31 cellular contexts compared by ENCODE assay signal in genomic region chr17:82028246-82028645, GRCh38.
"Had no signal": no experiment of that assay in that cellular context is flagged by ENCODE, and none has a peak within 500 bp of the region (broad histone marks: within the 10 kb centered on the region; RNA-seq: fewer than 3 reads in every experiment).

No MANE protein-coding gene starts in this region.

- H3K27me3 ChIP-seq: adrenal gland, body of pancreas, brain microvascular endothelial cell, breast epithelium had no signal

- H3K36me3 ChIP-seq: adrenal gland, brain microvascular endothelial cell, breast epithelium had no signal

- H3K4me3 ChIP-seq: adrenal gland, body of pancreas, breast epithelium had no signal

- H3K27ac ChIP-seq: adrenal gland, body of pancreas, brain microvascular endothelial cell, breast epithelium, WERI-Rb-1 had no signal

- H3K9me3 ChIP-seq: adrenal gland, body of pancreas, breast epithelium had no signal

- FAIRE-seq: astrocyte, TTC549 had no signal

- DNase-seq: activated CD4-positive, alpha-beta memory T cell treated with anti-CD3 and anti-CD28 coated beads, Interleukin-2, amount 10 ng/mL, durations not matched to agents 7 days and 5 days; activated CD4-positive, alpha-beta T cell treated with anti-CD3 and anti-CD28 coated beads for 1 hour; activated CD4-positive, alpha-beta T cell treated with anti-CD3 and anti-CD28 coated beads for 36 hours; activated CD4-positive, alpha-beta T cell treated with anti-CD3 and anti-CD28 coated beads for 48 hours; activated CD4-positive, alpha-beta T cell treated with anti-CD3 and anti-CD28 coated beads, Interleukin-2, amount 10 ng/mL, durations not matched to agents 7 days and 5 days; activated CD4-positive, alpha-beta T cell treated with anti-CD3 and anti-CD28 coated beads, Interleukin-2, amount 50 U/mL, for 48 hours; activated CD4-positive, CD25-positive, alpha-beta regulatory T cell; activated CD8-positive, alpha-beta memory T cell treated with anti-CD3 and anti-CD28 coated beads, Interleukin-2, amount 50 U/mL, for 4 hours; activated effector memory CD4-positive, alpha-beta T cell treated with anti-CD3 and anti-CD28 coated beads, Interleukin-2, amount 50 U/mL, for 16 hours; activated gamma-delta T cell treated with Interleukin-2 at 50 U/mL for 16 hours; activated naive CD4-positive, alpha-beta T cell; activated naive CD4-positive, alpha-beta T cell treated with anti-CD3 and anti-CD28 coated beads for 36 hours; activated naive CD4-positive, alpha-beta T cell treated with anti-CD3 and anti-CD28 coated beads, Interleukin-2, amount 50 U/mL, for 16 hours; activated naive CD8-positive, alpha-beta T cell treated with anti-CD3 and anti-CD28 coated beads for 36 hours; activated T-cell treated with anti-CD3 and anti-CD28 coated beads for 4 hours; activated T-cell treated with anti-CD3 and anti-CD28 coated beads, Interleukin-2, amount 50 U/mL, for 1 hour; activated T-cell treated with anti-CD3 and anti-CD28 coated beads, Interleukin-2, amount 50 U/mL, for 4 hours; activated T-cell treated with anti-CD3 and anti-CD28 coated beads, Interleukin-2, amount 50 U/mL, for 72 hours; adrenal gland; amniotic stem cell; aorta; body of pancreas; brain microvascular endothelial cell; central memory CD4-positive, alpha-beta T cell; T-cell; T-helper 2 cell; T-helper 9 cell; WERI-Rb-1 had no signal
